11 cellular contexts compared by ENCODE assay signal in the genomic region with DNA sequence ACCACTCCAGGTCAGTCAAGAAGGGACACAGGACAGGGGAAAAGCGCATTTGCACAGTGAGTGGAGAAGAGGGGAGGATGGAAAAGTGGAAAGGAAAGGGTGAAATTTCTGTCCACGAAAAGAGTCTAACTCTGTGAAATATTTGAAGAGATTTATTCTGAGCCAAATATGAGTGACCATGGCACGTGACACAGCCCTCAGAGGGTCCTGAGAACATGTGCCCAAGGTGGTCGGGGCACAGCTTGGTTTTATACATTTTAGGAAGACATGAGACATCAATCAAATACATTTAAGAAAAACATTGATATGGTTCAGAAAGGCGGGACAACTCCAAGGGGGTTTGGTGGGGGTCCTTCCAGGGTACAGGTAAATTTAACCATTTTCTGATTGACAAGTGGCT.
"Had no signal": no experiment of that assay in that cellular context is flagged by ENCODE, and none has a peak within 500 bp of the region (broad histone marks: within the 10 kb centered on the region; RNA-seq: fewer than 3 reads in every experiment).

No MANE protein-coding gene starts in this region.

- H3K4me2 ChIP-seq: GM23338 had no signal

- H2AFZ ChIP-seq: GM23248, GM23338 had no signal

- H3K9me3 ChIP-seq: HAP-1 had no signal

- H3K27ac ChIP-seq: GM23248 had no signal

- H3K9ac ChIP-seq: GM23248 had no signal

- ATAC-seq: GM23338, HCT116 had no signal

- H3K4me1 ChIP-seq: HAP-1 had no signal

- FAIRE-seq: H1, H54 had no signal

- H3K36me3 ChIP-seq: HAP-1 had no signal

- H3K4me3 ChIP-seq: GM23248, GM23338, HAP-1 had no signal

- DNase-seq: GM23248, GOT3, H7, H9, HCEC 1CT, HFFc6 had no signal
